Comparison of ENCODE assay signal across 1 cellular context in genomic region chr7:128737867-128738390, GRCh38.
TF ChIP-seq lines count a peak whose summit lies in the region.

No MANE protein-coding gene starts in this region.

TF ChIP-seq in HepG2, 621 proteins besides CTCF, POLR2A, EP300 and RAD21:
- TF ChIP-seq FLYWCH1 (CRISPR knock-in tag; IDR thresholded peaks at IDR 0.05) (no peak), SAFB2 (CRISPR knock-in tag; IDR thresholded peaks at IDR 0.05; ENCODE audit: borderline replicate concordance, low read depth) (no peak), MTA3 (CRISPR knock-in tag; IDR thresholded peaks at IDR 0.05) (no peak), NR2F2 (IDR thresholded peaks at IDR 0.05; ENCODE audit: borderline replicate concordance, low read depth) (no peak), ZNF691 (CRISPR knock-in tag; IDR thresholded peaks at IDR 0.05; ENCODE audit: borderline replicate concordance, low read depth) (no peak), ZBTB38 (CRISPR knock-in tag; IDR thresholded peaks at IDR 0.05) (no peak), MED8 (CRISPR knock-in tag; IDR thresholded peaks at IDR 0.05; ENCODE audit: insufficient replicate concordance) (no peak), ZFX (CRISPR knock-in tag; IDR thresholded peaks at IDR 0.05; ENCODE audit: low read depth) (no peak), ZNF317 (CRISPR knock-in tag; IDR thresholded peaks at IDR 0.05) (no peak)
- TF ChIP-seq, protein P1, sequence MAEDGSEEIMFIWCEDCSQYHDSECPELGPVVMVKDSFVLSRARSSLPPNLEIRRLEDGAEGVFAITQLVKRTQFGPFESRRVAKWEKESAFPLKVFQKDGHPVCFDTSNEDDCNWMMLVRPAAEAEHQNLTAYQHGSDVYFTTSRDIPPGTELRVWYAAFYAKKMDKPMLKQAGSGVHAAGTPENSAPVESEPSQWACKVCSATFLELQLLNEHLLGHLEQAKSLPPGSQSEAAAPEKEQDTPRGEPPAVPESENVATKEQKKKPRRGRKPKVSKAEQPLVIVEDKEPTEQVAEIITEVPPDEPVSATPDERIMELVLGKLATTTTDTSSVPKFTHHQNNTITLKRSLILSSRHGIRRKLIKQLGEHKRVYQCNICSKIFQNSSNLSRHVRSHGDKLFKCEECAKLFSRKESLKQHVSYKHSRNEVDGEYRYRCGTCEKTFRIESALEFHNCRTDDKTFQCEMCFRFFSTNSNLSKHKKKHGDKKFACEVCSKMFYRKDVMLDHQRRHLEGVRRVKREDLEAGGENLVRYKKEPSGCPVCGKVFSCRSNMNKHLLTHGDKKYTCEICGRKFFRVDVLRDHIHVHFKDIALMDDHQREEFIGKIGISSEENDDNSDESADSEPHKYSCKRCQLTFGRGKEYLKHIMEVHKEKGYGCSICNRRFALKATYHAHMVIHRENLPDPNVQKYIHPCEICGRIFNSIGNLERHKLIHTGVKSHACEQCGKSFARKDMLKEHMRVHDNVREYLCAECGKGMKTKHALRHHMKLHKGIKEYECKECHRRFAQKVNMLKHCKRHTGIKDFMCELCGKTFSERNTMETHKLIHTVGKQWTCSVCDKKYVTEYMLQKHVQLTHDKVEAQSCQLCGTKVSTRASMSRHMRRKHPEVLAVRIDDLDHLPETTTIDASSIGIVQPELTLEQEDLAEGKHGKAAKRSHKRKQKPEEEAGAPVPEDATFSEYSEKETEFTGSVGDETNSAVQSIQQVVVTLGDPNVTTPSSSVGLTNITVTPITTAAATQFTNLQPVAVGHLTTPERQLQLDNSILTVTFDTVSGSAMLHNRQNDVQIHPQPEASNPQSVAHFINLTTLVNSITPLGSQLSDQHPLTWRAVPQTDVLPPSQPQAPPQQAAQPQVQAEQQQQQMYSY (CRISPR knock-in tag; IDR thresholded peaks at IDR 0.05) = no peak
TF ChIP-seq in HepG2: peak in this region for 0.
